Comparison of ENCODE assay signal across 11 cellular contexts in genomic region chr20:16615199-16615598, GRCh38. TPM values are rescaled to one million over a fixed set of nuclear protein-coding genes. Genes with fewer than 3 reads are reported as not detected.
A peak's percentile ranks its signal among the peaks of the same experiment; 100 is the strongest.
DNase-seq lines count a peak whose midpoint lies in the region; ATAC-seq and TF ChIP-seq lines count a peak whose summit lies in the region.
"Had no signal": no experiment of that assay in that cellular context is flagged by ENCODE, and none has a peak within 500 bp of the region (broad histone marks: within the 10 kb centered on the region; RNA-seq: fewer than 3 reads in every experiment).

No MANE protein-coding gene starts in this region.

- peak; percentile 90 for DNase-seq in H4 (ENCODE audit: low spot score)
- DNase-seq in SK-N-MC (ENCODE audit: low read depth, low spot score): peak; percentile 53
- DNase-seq in heart right ventricle: peak in 1 of 2 donors; percentile 29
- no peak for DNase-seq in sciatic nerve (ENCODE audit: low spot score)
- no peak for DNase-seq in stimulated activated CD4-positive, alpha-beta T cell treated with anti-CD3 and anti-CD28 coated beads, Interleukin-1b, Interleukin-23, amount 100 ng/mL, for 48 hours
- no peak for DNase-seq in NK-92 treated with Interleukin-12 subunit alpha and Interleukin-12 subunit beta, amount 100 ng/mL, for 24 hours (lab: John Stamatoyannopoulos, UW)
- no peak for DNase-seq in activated gamma-delta T cell (lab: John Stamatoyannopoulos, UW)
- DNase-seq: KG1; stimulated activated CD4-positive, alpha-beta T cell treated with anti-CD3 and anti-CD28 coated beads, Interleukin-12 subunit alpha, Interleukin-12 subunit beta, amount 100 ng/mL, for 4 hours; stimulated activated naive CD8-positive, alpha-beta T cell treated with anti-CD3 and anti-CD28 coated beads, Interleukin-15, amount 100 ng/mL, for 72 hours had no signal

- peak overlapping the region; percentile 1; the same call in 1 of the 2 replicates for H3K4me3 ChIP-seq in SK-N-MC
- no peak overlapping the region for H3K4me3 ChIP-seq in heart right ventricle

- 45 to 58% methylated on average over 7 of the region's 7 CpGs for WGBS in heart right ventricle, 2 donors

- H3K27ac ChIP-seq in SK-N-MC: peak overlapping the region; percentile 47; the same call in 1 of the 2 replicates
- H3K27ac ChIP-seq in heart right ventricle: no peak overlapping the region

- H3K9me3 ChIP-seq in SK-N-MC (ENCODE audit: low read depth, low read length) (no peaks in the 10 kb centered on the region), heart right ventricle (peaks cover 0 to 13% (median 0%) of the 10 kb centered on the region in 11 donors)

- TF ChIP-seq CTCF in heart right ventricle (IDR thresholded peaks at IDR 0.05): no peak

- intact Hi-C loops in heart right ventricle (cut with DNase I): no loop called here
- intact Hi-C loops in sciatic nerve (cut with DNase I): no loop called here

- no peak overlapping the region for H3K9ac ChIP-seq in SK-N-MC (ENCODE audit: insufficient read length)

- ATAC-seq in heart right ventricle: peak; percentile 53 to 89 (median 69)
- ATAC-seq in sciatic nerve: peak; percentile 53
- no peak for ATAC-seq in HG02840 (IDR thresholded peaks at IDR 0.05; ENCODE audit: low FRiP score, unreplicated experiment)
- ATAC-seq: stimulated activated naive CD8-positive, alpha-beta T cell treated with anti-CD3 and anti-CD28 coated beads, Interleukin-15, amount 100 ng/mL, for 72 hours had no signal

- H3K36me3 ChIP-seq in SK-N-MC (ENCODE audit: insufficient read depth, low read length): no peaks in the 10 kb centered on the region
- no peaks in the 10 kb centered on the region for H3K36me3 ChIP-seq in heart right ventricle

- no peaks in the 10 kb centered on the region for H3K27me3 ChIP-seq in heart right ventricle

- peaks cover 0 to 13% (median 0%) of the 10 kb centered on the region in 9 donors for H3K4me1 ChIP-seq in heart right ventricle

RNA-seq across cellular contexts. Expression of gene KIF16B, which starts 42.0 kb away (rescaled TPM):
- total RNA-seq in H4 (2014; rRNA removed; shearing (Covaris generic)): 5.0 and 7.4 TPM in 2 replicates
- total RNA-seq in heart right ventricle (10 to 100 TPM; 14.4 to 22.5 (median 18.2) TPM), sciatic nerve (27.4 TPM)
- 10 to 100 TPM in 1 of 2 donors, 1 to 10 TPM in 1; 9.7 to 12.9 TPM for polyA plus RNA-seq in heart right ventricle

Comparison
In these comparisons a context has a peak if more than half of its experiments do, and no peak if none do; other contexts are left out.
1. DNase-seq: peak in H4 (single experiment) and SK-N-MC (single experiment); none in sciatic nerve (single experiment), stimulated activated CD4-positive, alpha-beta T cell treated with anti-CD3 and anti-CD28 coated beads, Interleukin-1b, Interleukin-23, amount 100 ng/mL, for 48 hours (single experiment), NK-92 treated with Interleukin-12 subunit alpha and Interleukin-12 subunit beta, amount 100 ng/mL, for 24 hours (single experiment) and activated gamma-delta T cell (single experiment).